ENCODE assay signal across 15 cellular contexts in the genomic region with DNA sequence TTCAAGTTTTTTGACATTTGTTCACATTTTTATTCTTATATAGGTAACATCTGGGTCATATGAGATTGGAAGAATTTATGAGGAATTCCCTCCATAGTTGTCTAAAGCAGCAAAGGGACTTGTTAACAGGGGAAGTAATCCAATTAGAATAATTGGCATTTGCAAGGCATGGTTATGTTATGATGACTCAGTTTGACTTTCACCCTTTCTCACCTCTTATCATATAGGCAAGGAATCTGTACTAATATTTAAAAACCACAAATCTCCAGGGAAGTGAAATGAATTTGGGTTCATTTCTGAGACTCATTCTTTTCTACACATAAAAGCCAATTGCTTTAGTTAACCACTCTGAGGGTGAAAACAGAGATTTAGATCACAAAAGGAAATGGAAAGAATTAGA.
DNase-seq lines count a peak whose midpoint lies in the region; ATAC-seq and TF ChIP-seq lines count a peak whose summit lies in the region.
"Had no signal": no experiment of that assay in that cellular context is flagged by ENCODE, and none has a peak within 500 bp of the region (broad histone marks: within the 10 kb centered on the region; RNA-seq: fewer than 3 reads in every experiment).

No MANE protein-coding gene starts in this region.

- peak; percentile 23 for DNase-seq in AG04449 (ENCODE audit: low read depth, low spot score)
- peak; percentile 34 for DNase-seq in HS-27A (ENCODE audit: low read depth)
- peak; percentile 7 for DNase-seq in astrocyte of the hippocampus (ENCODE audit: low read depth, low spot score)
- DNase-seq in mesothelial cell of epicardium (ENCODE audit: low spot score in 2 of 2, unreplicated experiment in 2 of 2), result no peak
- DNase-seq in activated CD4-positive, alpha-beta T cell treated with anti-CD3 and anti-CD28 coated beads, Interleukin-2, amount 50 U/mL, for 4 hours, result no peak
- DNase-seq in activated CD4-positive, CD25-positive, alpha-beta regulatory T cell treated with anti-CD3 and anti-CD28 coated beads, Interleukin-2, amount 50 U/mL, for 72 hours, result no peak
- no peak for DNase-seq in occipital lobe (lab: John Stamatoyannopoulos, UW)
- DNase-seq: CD4-positive, alpha-beta T cell; H7; NCI-H1417; NCI-H1930; NCI-H446 treated with DMSO at 0.1 percent for 48 hours; NCI-H82; PC-3 had no signal

- no peak overlapping the region for H3K4me3 Mint-ChIP-seq in mesothelial cell of epicardium
- H3K4me3 Mint-ChIP-seq: CD4-positive, alpha-beta T cell had no signal

- H3K9me3 Mint-ChIP-seq in mesothelial cell of epicardium, result peaks cover 25% of the 10 kb centered on the region
- H3K9me3 Mint-ChIP-seq: CD4-positive, alpha-beta T cell had no signal

- H3K27ac Mint-ChIP-seq in mesothelial cell of epicardium, result peak overlapping the region; percentile 21
- H3K27ac Mint-ChIP-seq: CD4-positive, alpha-beta T cell had no signal

- no peaks in the 10 kb centered on the region for H3K36me3 Mint-ChIP-seq in mesothelial cell of epicardium

- H3K4me3 ChIP-seq in AG04449 (ENCODE audit: low read depth, low read length), result no peak overlapping the region

- no peaks in the 10 kb centered on the region for H3K27me3 Mint-ChIP-seq in mesothelial cell of epicardium (ENCODE audit: low read depth)
- H3K27me3 Mint-ChIP-seq: CD4-positive, alpha-beta T cell had no signal

- CTCF ChIA-PET in AG04449 (lab: Yijun Ruan, JAX), result no interaction called here

- POLR2A ChIA-PET in AG04449 (lab: Yijun Ruan, JAX), result no interaction called here

- ATAC-seq in HG03139 (IDR thresholded peaks at IDR 0.05; ENCODE audit: unreplicated experiment), result no peak
- ATAC-seq: PC-3 had no signal

- peaks cover 23% of the 10 kb centered on the region for H3K4me1 Mint-ChIP-seq in mesothelial cell of epicardium

- no peak for TF ChIP-seq CTCF in AG04449 (IDR thresholded peaks at IDR 0.05; ENCODE audit: insufficient read depth, low read length, missing control alignments)
- no peak for TF ChIP-seq CTCF in mesothelial cell of epicardium (IDR thresholded peaks at IDR 0.05; ENCODE audit: unreplicated experiment)

Comparison
In these comparisons a context has a peak if more than half of its experiments do, and no peak if none do; other contexts are left out.
1. DNase-seq: peak in AG04449 (single experiment), HS-27A (single experiment) and astrocyte of the hippocampus (single experiment); none in mesothelial cell of epicardium (0 of 2), activated CD4-positive, alpha-beta T cell treated with anti-CD3 and anti-CD28 coated beads, Interleukin-2, amount 50 U/mL, for 4 hours (0 of 2), activated CD4-positive, CD25-positive, alpha-beta regulatory T cell treated with anti-CD3 and anti-CD28 coated beads, Interleukin-2, amount 50 U/mL, for 72 hours (single experiment) and occipital lobe (single experiment).